1 cellular context compared by ENCODE assay signal in the genomic region with DNA sequence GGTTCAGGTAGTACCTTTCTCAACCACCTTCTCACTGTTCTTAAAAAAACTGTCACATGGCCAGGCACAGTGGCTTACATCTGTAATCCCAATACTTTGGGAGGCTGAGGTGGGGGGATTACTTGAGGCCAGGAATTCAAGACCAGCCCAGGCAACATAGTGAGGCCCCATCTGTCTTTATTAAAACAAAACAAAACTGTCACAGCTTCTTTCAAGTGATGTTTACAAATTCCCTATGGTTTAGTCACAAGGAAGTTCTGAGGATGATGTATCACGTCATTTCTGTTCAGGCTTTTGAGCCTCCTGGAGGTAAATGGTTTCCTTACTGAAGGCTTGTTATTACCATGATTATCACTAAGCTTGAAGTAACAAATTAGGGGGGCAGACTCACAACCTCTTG.
TF ChIP-seq lines count a peak whose summit lies in the region.

No MANE protein-coding gene starts in this region.

TF ChIP-seq in HCT116, 20 proteins besides CTCF, POLR2A, EP300 and RAD21 (continued from another document):
- TF ChIP-seq REST (IDR thresholded peaks at IDR 0.05; ENCODE audit: low read depth) (no peak), YY1 (IDR thresholded peaks at IDR 0.05; ENCODE audit: extremely low read depth, insufficient replicate concordance, low read depth, low read length) (no peak), ELF1 (IDR thresholded peaks at IDR 0.05; ENCODE audit: borderline replicate concordance, low read depth) (no peak), ZNF274 (IDR thresholded peaks at IDR 0.05; ENCODE audit: low read depth, low read length) (no peak), POLR2AphosphoS5 (IDR thresholded peaks at IDR 0.05; ENCODE audit: low read depth, low read length) (no peak), EGR1 (IDR thresholded peaks at IDR 0.05; ENCODE audit: low read depth) (no peak), ATF3 (IDR thresholded peaks at IDR 0.05) (no peak), ZFX (IDR thresholded peaks at IDR 0.05) (no peak), CBX3 (IDR thresholded peaks at IDR 0.05; ENCODE audit: low read depth) (0 out of 2 replicates have a peak, but pooled peaks have one; percentile 11), CEBPB (IDR thresholded peaks at IDR 0.05; ENCODE audit: low read depth) (no peak), EZH2phosphoT487 (IDR thresholded peaks at IDR 0.05; ENCODE audit: borderline replicate concordance) (no peak)
